14 cellular contexts compared by ENCODE assay signal in genomic region chr3:173159139-173159538, GRCh38. TPM values are rescaled to one million over a fixed set of nuclear protein-coding genes. Genes with fewer than 3 reads are reported as not detected.
"Had no signal": no experiment of that assay in that cellular context is flagged by ENCODE, and none has a peak within 500 bp of the region (broad histone marks: within the 10 kb centered on the region; RNA-seq: fewer than 3 reads in every experiment).

No MANE protein-coding gene starts in this region.

RNA-seq across cellular contexts. Expression of gene SPATA16, which starts 18.1 kb away (rescaled TPM):
- total RNA-seq: activated B cell treated with CpG ODN at 0.5 μM for 24 hours; activated CD4-positive, alpha-beta memory T cell treated with anti-CD3 and anti-CD28 coated beads for 36 hours; activated CD4-positive, alpha-beta memory T cell treated with anti-CD3 and anti-CD28 coated beads, Interleukin-2, amount 10 ng/mL, durations not matched to agents 7 days and 5 days; activated CD4-positive, alpha-beta T cell treated with anti-CD3 and anti-CD28 coated beads for 36 hours; activated CD4-positive, alpha-beta T cell treated with anti-CD3 and anti-CD28 coated beads, Interleukin-2, amount 10 ng/mL, durations not matched to agents 24 days and 14 days; activated CD4-positive, alpha-beta T cell treated with anti-CD3 and anti-CD28 coated beads, Interleukin-2, amount 10 ng/mL, durations not matched to agents 7 days and 5 days; activated CD8-positive, alpha-beta memory T cell treated with anti-CD3 and anti-CD28 coated beads for 36 hours; activated CD8-positive, alpha-beta memory T cell treated with anti-CD3 and anti-CD28 coated beads, Interleukin-2, amount 10 ng/mL, durations not matched to agents 7 days and 5 days; activated CD8-positive, alpha-beta T cell treated with anti-CD3 and anti-CD28 coated beads for 36 hours; activated CD8-positive, alpha-beta T cell treated with anti-CD3 and anti-CD28 coated beads, Interleukin-2, amount 10 ng/mL, durations not matched to agents 7 days and 5 days; T-cell; T-helper 1 cell treated with Interleukin-12 subunit alpha and Interleukin-12 subunit beta and Interleukin-4 antibody, amounts not matched to agents 30 ng/mL and 1 ng/mL, for 36 hours; T-helper 17 cell; T-helper 2 cell treated with Interferon-gamma antibody and Interleukin-4, amounts not matched to agents 100 ng/mL and 5 ng/mL, for 36 hours had no signal
